Comparison of ENCODE assay signal across 21 cellular contexts in genomic region chr15:31278056-31278445, GRCh38. TPM values are rescaled to one million over a fixed set of nuclear protein-coding genes. Genes with fewer than 3 reads are reported as not detected.
DNase-seq lines count a peak whose midpoint lies in the region; ATAC-seq, FAIRE-seq and TF ChIP-seq lines count a peak whose summit lies in the region.
"Had no signal": no experiment of that assay in that cellular context is flagged by ENCODE, and none has a peak within 500 bp of the region (broad histone marks: within the 10 kb centered on the region; RNA-seq: fewer than 3 reads in every experiment).

No MANE protein-coding gene starts in this region.

- no peak overlapping the region for H2AFZ ChIP-seq in osteoblast (ENCODE audit: low read length)

- ATAC-seq in GM21515 (IDR thresholded peaks at IDR 0.05; ENCODE audit: unreplicated experiment), result no peak
- ATAC-seq: esophagus mucosa, K562, right lobe of liver had no signal

- H3K4me1 ChIP-seq in osteoblast (ENCODE audit: insufficient read depth, low read length), result peaks cover 7% of the 10 kb centered on the region
- peaks cover 5% of the 10 kb centered on the region for H3K4me1 ChIP-seq in CD8-positive, alpha-beta memory T cell (ENCODE audit: insufficient read depth, low read length)

- no peaks in the 10 kb centered on the region for H3K36me3 ChIP-seq in osteoblast (ENCODE audit: insufficient read depth, low read length)
- H3K36me3 ChIP-seq in CD8-positive, alpha-beta memory T cell (ENCODE audit: insufficient read depth, low read length), result no peaks in the 10 kb centered on the region
- H3K36me3 ChIP-seq: BE2C, right lobe of liver, thyroid gland had no signal

- H3K9me3 Mint-ChIP-seq in CD8-positive, alpha-beta memory T cell, result no peaks in the 10 kb centered on the region
- H3K9me3 Mint-ChIP-seq: activated naive CD4-positive, alpha-beta T cell treated with anti-CD3 and anti-CD28 coated beads, Interleukin-2, amount 10 ng/mL, durations not matched to agents 7 days and 5 days; immature natural killer cell; neural crest cell had no signal

- no peak for TF ChIP-seq POLR2A in GM12892 (IDR thresholded peaks at IDR 0.05; ENCODE audit: low read depth, low read length)

- DNase-seq in Ammon's horn (ENCODE audit: low spot score) (peak; percentile 8), GM03348 (ENCODE audit: low spot score) (peak; percentile 2), osteoblast (ENCODE audit: insufficient read length, low spot score, missing footprints) (peak; percentile 62), GM12892 (ENCODE audit: insufficient read length) (no peak)
- no peak for DNase-seq in CD8-positive, alpha-beta memory T cell
- DNase-seq: activated naive CD4-positive, alpha-beta T cell treated with anti-CD3 and anti-CD28 coated beads, Interleukin-2, amount 10 ng/mL, durations not matched to agents 7 days and 5 days; BE2C; immature natural killer cell; MV-4-11; NCI-H2081 treated with DMSO at 0.1 percent for 48 hours; NCI-H526; SW 1271; thyroid gland had no signal

- no peaks in the 10 kb centered on the region for H3K36me3 Mint-ChIP-seq in CD8-positive, alpha-beta memory T cell
- H3K36me3 Mint-ChIP-seq: activated naive CD4-positive, alpha-beta T cell treated with anti-CD3 and anti-CD28 coated beads, Interleukin-2, amount 10 ng/mL, durations not matched to agents 7 days and 5 days; immature natural killer cell had no signal

- CTCF ChIA-PET in CD8-positive, alpha-beta memory T cell (lab: Charles Lee), result interaction anchor here (0.6 kb wide), 1 partner anchor 25 kb away, joined by 3 read pairs; no protein-coding TSS in a partner anchor

- no peak overlapping the region for H3K4me3 Mint-ChIP-seq in CD8-positive, alpha-beta memory T cell
- H3K4me3 Mint-ChIP-seq: activated naive CD4-positive, alpha-beta T cell treated with anti-CD3 and anti-CD28 coated beads, Interleukin-2, amount 10 ng/mL, durations not matched to agents 7 days and 5 days; immature natural killer cell; neural crest cell had no signal

- no peaks in the 10 kb centered on the region for H3K79me2 ChIP-seq in osteoblast (ENCODE audit: insufficient read depth, low read length)

- no peak for TF ChIP-seq CTCF in osteoblast (IDR thresholded peaks at IDR 0.05; ENCODE audit: extremely low read depth, low read depth, low read length)

- peaks cover 0 to 18% (median 3%) of the 10 kb centered on the region in 3 donors for H3K4me1 Mint-ChIP-seq in CD8-positive, alpha-beta memory T cell

- POLR2A ChIA-PET in CD8-positive, alpha-beta memory T cell (lab: Charles Lee), result no interaction called here

- no peak for FAIRE-seq in GM12892 (lab: Jason Lieb, UNC)
- FAIRE-seq: D721Med, K562, RCC 7860 had no signal

- no peak overlapping the region for H3K4me2 ChIP-seq in osteoblast (ENCODE audit: insufficient read depth, low read length)

- H3K9me3 ChIP-seq in osteoblast (ENCODE audit: low read depth, low read length), result no peaks in the 10 kb centered on the region
- H3K9me3 ChIP-seq in CD8-positive, alpha-beta memory T cell (ENCODE audit: low read length), result no peaks in the 10 kb centered on the region
- H3K9me3 ChIP-seq: BE2C, right lobe of liver, thyroid gland had no signal

- no peaks in the 10 kb centered on the region for H4K20me1 ChIP-seq in osteoblast (ENCODE audit: insufficient read depth, low read length)

- peak overlapping the region; percentile 98 for H3K27ac ChIP-seq in angular gyrus (ENCODE audit: low read depth, low read length)
- no peak overlapping the region for H3K27ac ChIP-seq in osteoblast (ENCODE audit: low read depth, low read length)
- H3K27ac ChIP-seq in CD8-positive, alpha-beta memory T cell (ENCODE audit: low read depth, low read length), result no peak overlapping the region
- H3K27ac ChIP-seq: right lobe of liver had no signal

- no peaks in the 10 kb centered on the region for H3K27me3 Mint-ChIP-seq in CD8-positive, alpha-beta memory T cell

- H3K27me3 ChIP-seq in osteoblast (ENCODE audit: insufficient read depth, low read length), result no peaks in the 10 kb centered on the region
- H3K27me3 ChIP-seq in CD8-positive, alpha-beta memory T cell (ENCODE audit: insufficient read depth, low read length, poor library complexity, severe bottlenecking), result no peaks in the 10 kb centered on the region
- H3K27me3 ChIP-seq: BE2C, right lobe of liver, thyroid gland had no signal

- H3K4me3 ChIP-seq in osteoblast (ENCODE audit: insufficient read depth, low read length), result no peak overlapping the region
- H3K4me3 ChIP-seq in CD8-positive, alpha-beta memory T cell (ENCODE audit: low read length), result no peak overlapping the region
- H3K4me3 ChIP-seq: K562, right lobe of liver, thyroid gland had no signal

- H3K27ac Mint-ChIP-seq in CD8-positive, alpha-beta memory T cell, result no peak overlapping the region
- H3K27ac Mint-ChIP-seq: activated naive CD4-positive, alpha-beta T cell treated with anti-CD3 and anti-CD28 coated beads, Interleukin-2, amount 10 ng/mL, durations not matched to agents 7 days and 5 days had no signal

RNA-seq across cellular contexts. Expression of gene KLF13, which starts 48.6 kb away (rescaled TPM):
- total RNA-seq in osteoblast, result 53.3 and 58.6 TPM in 2 replicates
- 39.1 TPM for polyA plus RNA-seq in GM12892 (2012; ENCODE audit: missing spikeins)
- total RNA-seq in CD8-positive, alpha-beta memory T cell, result 100 to 1,000 TPM; 145 to 147 TPM
- 109 TPM for polyA plus RNA-seq in CD8-positive, alpha-beta memory T cell

Comparison
In these comparisons a context has a peak if more than half of its experiments do, and no peak if none do; other contexts are left out.
1. DNase-seq: peak in Ammon's horn (single experiment), GM03348 (single experiment) and osteoblast (single experiment); none in GM12892 (single experiment) and CD8-positive, alpha-beta memory T cell (0 of 5).